In the genomic region with DNA sequence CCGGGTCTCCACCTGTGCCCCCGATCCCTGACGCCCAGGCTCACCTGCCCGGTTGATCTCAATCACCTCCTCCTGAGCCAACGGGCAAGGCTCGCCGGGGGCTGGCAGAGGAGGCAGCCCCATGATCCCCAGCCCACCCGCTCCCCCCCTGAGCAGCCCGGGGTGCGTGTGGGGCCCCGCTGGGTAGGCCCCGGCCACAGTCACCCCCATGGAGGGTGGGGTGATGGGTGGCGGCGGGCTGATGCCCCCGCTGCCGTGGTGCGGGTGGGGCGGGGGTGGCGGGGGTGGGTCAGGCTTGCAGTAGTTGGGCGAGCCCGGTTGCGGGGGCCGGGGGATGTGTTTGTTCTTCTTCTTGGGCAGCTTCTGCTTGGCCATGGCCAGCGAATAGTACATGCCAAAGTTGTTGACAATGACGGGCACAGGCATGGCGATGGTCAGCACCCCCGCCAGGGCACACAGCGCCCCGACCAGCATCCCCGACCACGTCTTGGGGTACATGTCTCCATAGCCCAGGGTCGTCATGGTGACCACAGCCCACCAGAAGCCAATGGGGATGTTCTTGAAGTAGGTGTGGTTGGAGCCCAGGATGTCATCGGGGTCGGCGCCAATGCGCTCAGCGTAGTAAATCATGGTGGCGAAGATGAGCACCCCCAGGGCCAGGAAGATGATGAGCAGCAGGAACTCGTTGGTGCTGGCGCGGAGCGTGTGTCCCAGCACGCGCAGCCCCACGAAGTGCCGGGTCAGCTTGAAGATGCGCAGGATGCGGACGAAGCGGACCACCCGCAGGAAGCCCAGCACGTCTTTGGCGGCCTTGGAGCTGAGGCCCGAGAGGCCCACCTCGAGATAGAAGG, we compare ENCODE assay signal across 18 cellular contexts. TPM values are rescaled to one million over a fixed set of nuclear protein-coding genes. Genes with fewer than 3 reads are reported as not detected.
A peak's percentile ranks its signal among the peaks of the same experiment; 100 is the strongest.
DNase-seq lines count a peak whose midpoint lies in the region; ATAC-seq and TF ChIP-seq lines count a peak whose summit lies in the region.
"Had no signal": no experiment of that assay in that cellular context is flagged by ENCODE, and none has a peak within 500 bp of the region (broad histone marks: within the 10 kb centered on the region; RNA-seq: fewer than 3 reads in every experiment).

No MANE protein-coding gene starts in this region.

- TF ChIP-seq POLR2A in suprapubic skin (IDR thresholded peaks at IDR 0.05) = no peak

- H3K4me3 Mint-ChIP-seq in chondrocyte (ENCODE audit: unreplicated experiment) = no peak overlapping the region
- no peak overlapping the region for H3K4me3 Mint-ChIP-seq in mesothelial cell of epicardium
- H3K4me3 Mint-ChIP-seq: CD4-positive, CD25-positive, alpha-beta regulatory T cell; HFFc6 had no signal

- H3K36me3 Mint-ChIP-seq in chondrocyte (ENCODE audit: low read depth) = peaks cover 10% of the 10 kb centered on the region
- H3K36me3 Mint-ChIP-seq in mesothelial cell of epicardium = peaks cover 10% of the 10 kb centered on the region

- H3K4me2 ChIP-seq in osteoblast (ENCODE audit: insufficient read depth, low read length) = no peak overlapping the region
- H3K4me2 ChIP-seq: BLaER1 treated with 17β-estradiol and CSF1 and Interleukin-3, amounts not matched to agents 10 nM and 100 nM had no signal

- H3K4me3 ChIP-seq in osteoblast (ENCODE audit: insufficient read depth, low read length) = no peak overlapping the region
- H3K4me3 ChIP-seq in suprapubic skin = no peak overlapping the region
- H3K4me3 ChIP-seq: BLaER1 treated with 17β-estradiol and CSF1 and Interleukin-3, amounts not matched to agents 10 nM and 100 nM; GM12878 had no signal

- no peaks in the 10 kb centered on the region for H3K4me1 ChIP-seq in osteoblast (ENCODE audit: insufficient read depth, low read length)
- peaks cover 31% of the 10 kb centered on the region for H3K4me1 ChIP-seq in suprapubic skin

- DNase-seq in GM10266 (ENCODE audit: extremely low spot score) = peak; percentile 19
- DNase-seq in GM20000 (ENCODE audit: low spot score) = peak; percentile 7
- DNase-seq in chondrocyte (ENCODE audit: low spot score) = peak; percentile 77
- DNase-seq in osteoblast (ENCODE audit: insufficient read length, low spot score, missing footprints) = peak; percentile 57
- DNase-seq in mesothelial cell of epicardium (ENCODE audit: low spot score in 2 of 2, unreplicated experiment in 2 of 2) = no peak
- DNase-seq in suprapubic skin (ENCODE audit: low spot score in 2 of 2) = no peak
- DNase-seq: ACHN; CD4-positive, CD25-positive, alpha-beta regulatory T cell; DMS 273 treated with DMSO at 0.1 percent for 48 hours; HCEC 1CT; HFFc6 had no signal

- H3K4me1 Mint-ChIP-seq in chondrocyte (ENCODE audit: low read depth) = peaks cover 16% of the 10 kb centered on the region
- H3K4me1 Mint-ChIP-seq in mesothelial cell of epicardium = peaks cover 31% of the 10 kb centered on the region

- no peak for ATAC-seq in GM21526 (IDR thresholded peaks at IDR 0.05; ENCODE audit: low FRiP score, unreplicated experiment)
- ATAC-seq in HG03108 (IDR thresholded peaks at IDR 0.05; ENCODE audit: unreplicated experiment) = no peak
- ATAC-seq: GM12878, HepG2 had no signal

- TF ChIP-seq CTCF in GM10266 (IDR thresholded peaks at IDR 0.05; ENCODE audit: control insufficient read depth, insufficient read depth, low read depth, missing control alignments) (no peak), GM20000 (IDR thresholded peaks at IDR 0.05; ENCODE audit: extremely low read depth, missing control alignments) (no peak), chondrocyte (IDR thresholded peaks at IDR 0.05) (no peak), osteoblast (IDR thresholded peaks at IDR 0.05; ENCODE audit: extremely low read depth, low read depth, low read length) (no peak), mesothelial cell of epicardium (IDR thresholded peaks at IDR 0.05; ENCODE audit: unreplicated experiment) (no peak), suprapubic skin (IDR thresholded peaks at IDR 0.05) (no peak)

- H3K36me3 ChIP-seq in osteoblast (ENCODE audit: insufficient read depth, low read length) (no peaks in the 10 kb centered on the region), suprapubic skin (no peaks in the 10 kb centered on the region)
- H3K36me3 ChIP-seq: BLaER1 treated with 17β-estradiol and CSF1 and Interleukin-3, amounts not matched to agents 10 nM and 100 nM had no signal

- no peak overlapping the region for H3K27ac ChIP-seq in osteoblast (ENCODE audit: low read depth, low read length)
- H3K27ac ChIP-seq in suprapubic skin = no peak overlapping the region
- H3K27ac ChIP-seq: BLaER1 treated with 17β-estradiol and CSF1 and Interleukin-3, amounts not matched to agents 10 nM and 100 nM had no signal

- WGBS in suprapubic skin = 94% methylated on average over 29 of the region's 55 CpGs

- no peaks in the 10 kb centered on the region for H4K20me1 ChIP-seq in osteoblast (ENCODE audit: insufficient read depth, low read length)

- no peaks in the 10 kb centered on the region for H3K79me2 ChIP-seq in osteoblast (ENCODE audit: insufficient read depth, low read length)

- H3K9me3 Mint-ChIP-seq in chondrocyte (ENCODE audit: low read depth) (no peaks in the 10 kb centered on the region), mesothelial cell of epicardium (no peaks in the 10 kb centered on the region)

- H3K9me3 ChIP-seq in osteoblast (ENCODE audit: low read depth, low read length) (no peaks in the 10 kb centered on the region), suprapubic skin (no peaks in the 10 kb centered on the region)

- H3K27ac Mint-ChIP-seq in chondrocyte (ENCODE audit: unreplicated experiment) (no peak overlapping the region), mesothelial cell of epicardium (no peak overlapping the region)
- H3K27ac Mint-ChIP-seq: HFFc6 had no signal

- H3K27me3 ChIP-seq in osteoblast (ENCODE audit: insufficient read depth, low read length) (peaks cover 23% of the 10 kb centered on the region), suprapubic skin (peaks cover 26% of the 10 kb centered on the region)

- TF ChIP-seq EP300 in suprapubic skin (IDR thresholded peaks at IDR 0.05) = no peak

- peaks cover 18% of the 10 kb centered on the region for H3K27me3 Mint-ChIP-seq in chondrocyte (ENCODE audit: low read depth)
- peaks cover 21% of the 10 kb centered on the region for H3K27me3 Mint-ChIP-seq in mesothelial cell of epicardium (ENCODE audit: low read depth)

- H2AFZ ChIP-seq in osteoblast (ENCODE audit: low read length) = no peak overlapping the region

RNA-seq across cellular contexts. Expression of gene KCNC3, which starts 6.0 kb away (rescaled TPM):
- total RNA-seq in chondrocyte = 4.9 to 9.3 TPM (median 8.9 TPM) in 3 replicates
- under 0.01 TPM in 1 of 2 replicates, not detected in the other for total RNA-seq in osteoblast
- 53.4 to 57.7 TPM (median 54.4 TPM) in 3 replicates for total RNA-seq in mesothelial cell of epicardium
- 1 to 10 TPM; 1.5 to 3.1 (median 1.7) TPM for total RNA-seq in suprapubic skin
- total RNA-seq: A172, HFFc6 had no signal

RNA-seq across cellular contexts. Expression of gene NAPSA, which starts 42.3 kb away (rescaled TPM):
- 0.27 to 0.74 TPM (median 0.55 TPM) in 3 replicates for total RNA-seq in chondrocyte
- total RNA-seq in osteoblast = under 0.01 and 0.29 TPM in 2 replicates
- total RNA-seq in mesothelial cell of epicardium = 2.4 to 3.5 TPM (median 3.2 TPM) in 3 replicates
- total RNA-seq in suprapubic skin = 1 to 10 TPM in 3 of 4 donors, not detected in 1; 1.7 to 3.7 (median 3.5) TPM
- total RNA-seq: Daoy, HepG2 had no signal

RNA-seq across cellular contexts. Expression of gene NR1H2, which starts 53.1 kb away (rescaled TPM):
- total RNA-seq in chondrocyte (47.7 to 48.9 TPM (median 48.3 TPM) in 3 replicates), osteoblast (91.1 and 113 TPM in 2 replicates), mesothelial cell of epicardium (35.4 to 39.1 TPM (median 37.3 TPM) in 3 replicates), suprapubic skin (10 to 100 TPM; 80.6 to 94.7 (median 88.9) TPM)

Comparison
In these comparisons a context has a peak if more than half of its experiments do, and no peak if none do; other contexts are left out.
1. DNase-seq: peak in GM10266 (single experiment), GM20000 (single experiment), chondrocyte (single experiment) and osteoblast (single experiment); none in mesothelial cell of epicardium (0 of 2) and suprapubic skin (0 of 2).